ENCODE assay signal across 2 cellular contexts in the genomic region with DNA sequence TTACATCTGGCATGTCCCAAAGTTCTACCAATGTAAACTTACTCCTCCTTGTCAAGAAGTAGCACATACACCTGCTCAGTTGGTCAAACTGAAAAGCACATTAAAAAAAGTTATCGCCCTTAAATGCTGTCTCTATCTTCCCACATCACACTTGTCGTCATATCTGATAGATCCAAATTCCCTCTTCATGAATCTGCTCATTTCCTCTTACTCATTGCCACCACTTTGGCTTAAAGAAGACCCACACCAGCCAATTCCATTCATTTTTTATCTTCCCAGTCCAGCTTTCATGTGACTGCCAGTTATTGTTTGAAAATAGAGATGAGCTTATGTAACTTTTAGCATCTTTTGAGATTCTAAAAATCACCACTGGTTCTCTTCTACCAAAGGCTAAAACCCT.
TF ChIP-seq lines count a peak whose summit lies in the region.

No MANE protein-coding gene starts in this region.

TF ChIP-seq in neural cell, 6 proteins besides CTCF, POLR2A, EP300 and RAD21 (continued from another document):
- TF ChIP-seq, protein P1, sequence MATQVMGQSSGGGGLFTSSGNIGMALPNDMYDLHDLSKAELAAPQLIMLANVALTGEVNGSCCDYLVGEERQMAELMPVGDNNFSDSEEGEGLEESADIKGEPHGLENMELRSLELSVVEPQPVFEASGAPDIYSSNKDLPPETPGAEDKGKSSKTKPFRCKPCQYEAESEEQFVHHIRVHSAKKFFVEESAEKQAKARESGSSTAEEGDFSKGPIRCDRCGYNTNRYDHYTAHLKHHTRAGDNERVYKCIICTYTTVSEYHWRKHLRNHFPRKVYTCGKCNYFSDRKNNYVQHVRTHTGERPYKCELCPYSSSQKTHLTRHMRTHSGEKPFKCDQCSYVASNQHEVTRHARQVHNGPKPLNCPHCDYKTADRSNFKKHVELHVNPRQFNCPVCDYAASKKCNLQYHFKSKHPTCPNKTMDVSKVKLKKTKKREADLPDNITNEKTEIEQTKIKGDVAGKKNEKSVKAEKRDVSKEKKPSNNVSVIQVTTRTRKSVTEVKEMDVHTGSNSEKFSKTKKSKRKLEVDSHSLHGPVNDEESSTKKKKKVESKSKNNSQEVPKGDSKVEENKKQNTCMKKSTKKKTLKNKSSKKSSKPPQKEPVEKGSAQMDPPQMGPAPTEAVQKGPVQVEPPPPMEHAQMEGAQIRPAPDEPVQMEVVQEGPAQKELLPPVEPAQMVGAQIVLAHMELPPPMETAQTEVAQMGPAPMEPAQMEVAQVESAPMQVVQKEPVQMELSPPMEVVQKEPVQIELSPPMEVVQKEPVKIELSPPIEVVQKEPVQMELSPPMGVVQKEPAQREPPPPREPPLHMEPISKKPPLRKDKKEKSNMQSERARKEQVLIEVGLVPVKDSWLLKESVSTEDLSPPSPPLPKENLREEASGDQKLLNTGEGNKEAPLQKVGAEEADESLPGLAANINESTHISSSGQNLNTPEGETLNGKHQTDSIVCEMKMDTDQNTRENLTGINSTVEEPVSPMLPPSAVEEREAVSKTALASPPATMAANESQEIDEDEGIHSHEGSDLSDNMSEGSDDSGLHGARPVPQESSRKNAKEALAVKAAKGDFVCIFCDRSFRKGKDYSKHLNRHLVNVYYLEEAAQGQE (IDR thresholded peaks at IDR 0.05; ENCODE audit: borderline replicate concordance) = no peak
- no peak for TF ChIP-seq MXI1 (conservative IDR thresholded peaks at IDR 0.05; ENCODE audit: poor library complexity, severe bottlenecking)
TF ChIP-seq in neural cell: peak in this region for 0.

TF ChIP-seq in GM23338, 12 proteins besides CTCF, POLR2A, EP300 and RAD21 (continued from another document):
- TF ChIP-seq POLR2AphosphoS5 (IDR thresholded peaks at IDR 0.05; ENCODE audit: low read depth) = no peak
- no peak for TF ChIP-seq ZNF114 (CRISPR knock-in tag; IDR thresholded peaks at IDR 0.05)
- TF ChIP-seq CREB1 (CRISPR knock-in tag; IDR thresholded peaks at IDR 0.05; ENCODE audit: low read depth) = no peak
- no peak for TF ChIP-seq EZH2phosphoT487 (IDR thresholded peaks at IDR 0.05; ENCODE audit: unreplicated experiment)
- TF ChIP-seq, protein P1 (IDR thresholded peaks at IDR 0.05; ENCODE audit: unreplicated experiment) = no peak
- TF ChIP-seq, protein P2, sequence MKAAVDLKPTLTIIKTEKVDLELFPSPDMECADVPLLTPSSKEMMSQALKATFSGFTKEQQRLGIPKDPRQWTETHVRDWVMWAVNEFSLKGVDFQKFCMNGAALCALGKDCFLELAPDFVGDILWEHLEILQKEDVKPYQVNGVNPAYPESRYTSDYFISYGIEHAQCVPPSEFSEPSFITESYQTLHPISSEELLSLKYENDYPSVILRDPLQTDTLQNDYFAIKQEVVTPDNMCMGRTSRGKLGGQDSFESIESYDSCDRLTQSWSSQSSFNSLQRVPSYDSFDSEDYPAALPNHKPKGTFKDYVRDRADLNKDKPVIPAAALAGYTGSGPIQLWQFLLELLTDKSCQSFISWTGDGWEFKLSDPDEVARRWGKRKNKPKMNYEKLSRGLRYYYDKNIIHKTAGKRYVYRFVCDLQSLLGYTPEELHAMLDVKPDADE (IDR thresholded peaks at IDR 0.05) = no peak
- TF ChIP-seq ZNF331 (CRISPR knock-in tag; IDR thresholded peaks at IDR 0.05; ENCODE audit: low read depth) = no peak
- TF ChIP-seq EZH2 (IDR thresholded peaks at IDR 0.05; ENCODE audit: low read depth, unreplicated experiment) = no peak
- TF ChIP-seq NANOG (IDR thresholded peaks at IDR 0.05; ENCODE audit: borderline replicate concordance) = no peak
- no peak for TF ChIP-seq JUNB (IDR thresholded peaks at IDR 0.05; ENCODE audit: unreplicated experiment)
- no peak for TF ChIP-seq STAT1 (IDR thresholded peaks at IDR 0.05; ENCODE audit: unreplicated experiment)
TF ChIP-seq in GM23338: peak in this region for 0.
